ENCODE assay signal across 18 cellular contexts in the genomic region with DNA sequence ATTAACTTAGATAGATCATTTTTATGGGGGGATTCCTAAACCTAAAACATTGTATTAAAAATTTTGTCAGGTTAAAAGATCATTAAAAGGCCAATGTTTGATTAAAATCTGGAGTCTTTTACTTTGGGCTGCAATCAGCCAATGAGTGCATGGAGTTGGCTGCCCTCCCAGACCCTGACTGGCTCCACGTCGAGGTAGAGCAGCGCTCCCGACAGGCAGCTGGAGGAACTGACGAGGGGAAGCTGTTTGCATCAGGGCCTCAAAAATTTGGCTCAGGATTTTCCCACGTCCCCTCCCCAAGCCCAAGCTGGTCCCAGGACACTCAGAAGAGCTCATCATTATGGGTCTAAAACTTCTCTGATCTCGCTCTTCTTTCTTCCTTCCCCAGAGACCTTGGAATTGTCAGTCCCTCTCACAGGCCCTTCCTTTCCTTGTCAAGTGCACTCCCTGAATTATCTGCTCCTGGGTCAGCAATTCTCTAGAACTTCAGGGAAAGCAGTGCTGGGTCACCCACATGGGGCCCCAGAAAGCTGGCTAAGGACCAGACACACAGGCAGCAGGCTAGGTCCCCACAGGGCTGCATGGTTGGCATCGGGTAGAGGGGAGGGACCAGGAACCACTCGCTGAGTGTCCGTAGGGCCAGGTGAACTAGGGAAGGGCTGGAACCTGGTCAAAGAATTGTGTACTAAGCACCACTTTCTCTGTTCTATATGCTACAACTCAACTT.
DNase-seq lines count a peak whose midpoint lies in the region; ATAC-seq and TF ChIP-seq lines count a peak whose summit lies in the region.
"Had no signal": no experiment of that assay in that cellular context is flagged by ENCODE, and none has a peak within 500 bp of the region (broad histone marks: within the 10 kb centered on the region; RNA-seq: fewer than 3 reads in every experiment).

No MANE protein-coding gene starts in this region.

- peak; percentile 18 for DNase-seq in activated CD8-positive, alpha-beta T cell treated with anti-CD3 and anti-CD28 coated beads for 36 hours
- no peak for DNase-seq in activated CD8-positive, alpha-beta T cell treated with anti-CD3 and anti-CD28 coated beads, Interleukin-2, amount 10 ng/mL, durations not matched to agents 7 days and 5 days
- peak; percentile 49 for DNase-seq in MG63
- DNase-seq in fibroblast of mammary gland (ENCODE audit: low read depth) = peak; percentile 49
- peak; percentile 24 for DNase-seq in stimulated activated CD8-positive, alpha-beta memory T cell treated with anti-CD3 and anti-CD28 coated beads, Interleukin-4, amount 100 ng/mL, for 48 hours
- no peak for DNase-seq in activated T-helper 2 cell treated with anti-CD3 and anti-CD28 coated beads, Interferon-gamma antibody, Interleukin-2, Interleukin-4, amounts not matched to agents 10 μg/mL and 5 μg/mL and 100 μg/mL, durations not matched to agents 14 hours and 24 hours and 36 hours (ENCODE audit: low spot score)
- DNase-seq: activated T-cell treated with anti-CD3 and anti-CD28 coated beads, Interleukin-2, amount 50 U/mL, for 4 hours; GF-D8; left lung; naive B cell; NCI-H2029 treated with DMSO at 0.1 percent for 48 hours; NCI-H526 treated with DMSO at 0.1 percent for 48 hours; psoas muscle had no signal

- H3K9me3 Mint-ChIP-seq in activated CD8-positive, alpha-beta T cell treated with anti-CD3 and anti-CD28 coated beads for 36 hours = no peaks in the 10 kb centered on the region
- H3K9me3 Mint-ChIP-seq in activated CD8-positive, alpha-beta T cell treated with anti-CD3 and anti-CD28 coated beads, Interleukin-2, amount 10 ng/mL, durations not matched to agents 7 days and 5 days (ENCODE audit: insufficient read depth) = no peaks in the 10 kb centered on the region
- no peaks in the 10 kb centered on the region for H3K9me3 Mint-ChIP-seq in activated T-helper 2 cell treated with anti-CD3 and anti-CD28 coated beads, Interferon-gamma antibody, Interleukin-2, Interleukin-4, amounts not matched to agents 10 μg/mL and 5 μg/mL and 100 μg/mL, durations not matched to agents 14 hours and 24 hours and 36 hours
- H3K9me3 Mint-ChIP-seq: activated T-cell treated with anti-CD3 and anti-CD28 coated beads, Interleukin-2, amount 50 U/mL, for 4 hours had no signal

- TF ChIP-seq CTCF in activated CD8-positive, alpha-beta T cell treated with anti-CD3 and anti-CD28 coated beads for 36 hours (IDR thresholded peaks at IDR 0.05) = no peak
- peak; percentile 48 for TF ChIP-seq CTCF in fibroblast of mammary gland (conservative IDR thresholded peaks at IDR 0.05; ENCODE audit: control insufficient read depth, insufficient read depth, low read depth, low read length)

- no peak overlapping the region for H3K4me3 Mint-ChIP-seq in activated CD8-positive, alpha-beta T cell treated with anti-CD3 and anti-CD28 coated beads for 36 hours
- no peak overlapping the region for H3K4me3 Mint-ChIP-seq in activated CD8-positive, alpha-beta T cell treated with anti-CD3 and anti-CD28 coated beads, Interleukin-2, amount 10 ng/mL, durations not matched to agents 7 days and 5 days
- H3K4me3 Mint-ChIP-seq in activated T-helper 2 cell treated with anti-CD3 and anti-CD28 coated beads, Interferon-gamma antibody, Interleukin-2, Interleukin-4, amounts not matched to agents 10 μg/mL and 5 μg/mL and 100 μg/mL, durations not matched to agents 14 hours and 24 hours and 36 hours (ENCODE audit: low read depth) = no peak overlapping the region
- H3K4me3 Mint-ChIP-seq: activated T-cell treated with anti-CD3 and anti-CD28 coated beads, Interleukin-2, amount 50 U/mL, for 4 hours had no signal

- intact Hi-C loops in activated CD8-positive, alpha-beta T cell treated with anti-CD3 and anti-CD28 coated beads for 36 hours (cut with micrococcal nuclease) = no loop called here
- intact Hi-C loops in activated T-helper 2 cell treated with anti-CD3 and anti-CD28 coated beads, Interferon-gamma antibody, Interleukin-2, Interleukin-4, amounts not matched to agents 10 μg/mL and 5 μg/mL and 100 μg/mL, durations not matched to agents 14 hours and 24 hours and 36 hours (cut with micrococcal nuclease) = no loop called here

- H3K27ac Mint-ChIP-seq in activated CD8-positive, alpha-beta T cell treated with anti-CD3 and anti-CD28 coated beads for 36 hours = no peak overlapping the region
- H3K27ac Mint-ChIP-seq in activated CD8-positive, alpha-beta T cell treated with anti-CD3 and anti-CD28 coated beads, Interleukin-2, amount 10 ng/mL, durations not matched to agents 7 days and 5 days = no peak overlapping the region
- no peak overlapping the region for H3K27ac Mint-ChIP-seq in activated T-helper 2 cell treated with anti-CD3 and anti-CD28 coated beads, Interferon-gamma antibody, Interleukin-2, Interleukin-4, amounts not matched to agents 10 μg/mL and 5 μg/mL and 100 μg/mL, durations not matched to agents 14 hours and 24 hours and 36 hours
- H3K27ac Mint-ChIP-seq: naive B cell had no signal

- H3K27me3 Mint-ChIP-seq in activated CD8-positive, alpha-beta T cell treated with anti-CD3 and anti-CD28 coated beads for 36 hours = no peaks in the 10 kb centered on the region
- peaks cover 18% of the 10 kb centered on the region for H3K27me3 Mint-ChIP-seq in activated CD8-positive, alpha-beta T cell treated with anti-CD3 and anti-CD28 coated beads, Interleukin-2, amount 10 ng/mL, durations not matched to agents 7 days and 5 days (ENCODE audit: low read depth)
- peaks cover 18% of the 10 kb centered on the region for H3K27me3 Mint-ChIP-seq in activated T-helper 2 cell treated with anti-CD3 and anti-CD28 coated beads, Interferon-gamma antibody, Interleukin-2, Interleukin-4, amounts not matched to agents 10 μg/mL and 5 μg/mL and 100 μg/mL, durations not matched to agents 14 hours and 24 hours and 36 hours (ENCODE audit: low read depth)

- H3K27me3 ChIP-seq in MG63 = no peaks in the 10 kb centered on the region; the same call in 1 of the 2 replicates
- H3K27me3 ChIP-seq: hepatocyte had no signal

- H3K9me3 ChIP-seq in MG63 = no peaks in the 10 kb centered on the region
- H3K9me3 ChIP-seq: A549, left lung, psoas muscle had no signal

- ATAC-seq in activated CD8-positive, alpha-beta T cell treated with anti-CD3 and anti-CD28 coated beads for 36 hours = no peak
- no peak for ATAC-seq in activated CD8-positive, alpha-beta T cell treated with anti-CD3 and anti-CD28 coated beads, Interleukin-2, amount 10 ng/mL, durations not matched to agents 7 days and 5 days
- ATAC-seq in GM21447 (IDR thresholded peaks at IDR 0.05; ENCODE audit: unreplicated experiment) = no peak
- no peak for ATAC-seq in HG02885 (IDR thresholded peaks at IDR 0.05; ENCODE audit: poor library complexity, unreplicated experiment)
- ATAC-seq: A549; activated CD4-positive, CD25-positive, alpha-beta regulatory T cell treated with anti-CD3 and anti-CD28 coated beads, Interleukin-2, amount 50 U/mL, for 24 hours; activated T-cell treated with anti-CD3 and anti-CD28 coated beads, Interleukin-2, amount 50 U/mL, for 4 hours; left lung; psoas muscle had no signal

- peaks cover 10% of the 10 kb centered on the region for H3K4me1 Mint-ChIP-seq in activated CD8-positive, alpha-beta T cell treated with anti-CD3 and anti-CD28 coated beads for 36 hours (ENCODE audit: low read depth)
- H3K4me1 Mint-ChIP-seq in activated CD8-positive, alpha-beta T cell treated with anti-CD3 and anti-CD28 coated beads, Interleukin-2, amount 10 ng/mL, durations not matched to agents 7 days and 5 days (ENCODE audit: low read depth) = no peaks in the 10 kb centered on the region
- H3K4me1 Mint-ChIP-seq in activated T-helper 2 cell treated with anti-CD3 and anti-CD28 coated beads, Interferon-gamma antibody, Interleukin-2, Interleukin-4, amounts not matched to agents 10 μg/mL and 5 μg/mL and 100 μg/mL, durations not matched to agents 14 hours and 24 hours and 36 hours (ENCODE audit: low read depth) = no peaks in the 10 kb centered on the region

- POLR2A ChIA-PET in activated CD8-positive, alpha-beta T cell treated with anti-CD3 and anti-CD28 coated beads for 36 hours (lab: Charles Lee) = interaction anchor here (1.5 kb wide), 1 partner anchor 15 kb away, joined by 3 read pairs; no protein-coding TSS in a partner anchor
- POLR2A ChIA-PET in activated CD8-positive, alpha-beta T cell treated with anti-CD3 and anti-CD28 coated beads, Interleukin-2, amount 10 ng/mL, durations not matched to agents 7 days and 5 days (lab: Charles Lee) = no interaction called here

- CTCF ChIA-PET in activated CD8-positive, alpha-beta T cell treated with anti-CD3 and anti-CD28 coated beads for 36 hours (lab: Charles Lee) = interaction anchor here (1.0 to 13.6 kb wide), 8 partner anchors 12 to 115 kb away, joined by 3 to 110 read pairs (median 22); no protein-coding TSS in a partner anchor
- CTCF ChIA-PET in activated CD8-positive, alpha-beta T cell treated with anti-CD3 and anti-CD28 coated beads, Interleukin-2, amount 10 ng/mL, durations not matched to agents 7 days and 5 days (lab: Charles Lee) = interaction anchor here (1.0 to 9.2 kb wide), 4 partner anchors 13 to 116 kb away, joined by 3 to 134 read pairs (median 33); no protein-coding TSS in a partner anchor

- H3K36me3 ChIP-seq in MG63 = no peaks in the 10 kb centered on the region
- H3K36me3 ChIP-seq: left lung had no signal

- peaks cover 2% of the 10 kb centered on the region for H3K36me3 Mint-ChIP-seq in activated CD8-positive, alpha-beta T cell treated with anti-CD3 and anti-CD28 coated beads for 36 hours (ENCODE audit: low read depth)
- H3K36me3 Mint-ChIP-seq in activated CD8-positive, alpha-beta T cell treated with anti-CD3 and anti-CD28 coated beads, Interleukin-2, amount 10 ng/mL, durations not matched to agents 7 days and 5 days (ENCODE audit: low read depth) = no peaks in the 10 kb centered on the region
- no peaks in the 10 kb centered on the region for H3K36me3 Mint-ChIP-seq in activated T-helper 2 cell treated with anti-CD3 and anti-CD28 coated beads, Interferon-gamma antibody, Interleukin-2, Interleukin-4, amounts not matched to agents 10 μg/mL and 5 μg/mL and 100 μg/mL, durations not matched to agents 14 hours and 24 hours and 36 hours (ENCODE audit: low read depth)
- H3K36me3 Mint-ChIP-seq: naive B cell had no signal

- H3K4me3 ChIP-seq in MG63 = no peak overlapping the region
- no peak overlapping the region for H3K4me3 ChIP-seq in fibroblast of mammary gland (ENCODE audit: control insufficient read depth, low read depth, low read length)
- H3K4me3 ChIP-seq: A549, hepatocyte, left lung, psoas muscle had no signal

Comparison
In these comparisons a context has a peak if more than half of its experiments do, and no peak if none do; other contexts are left out.
1. DNase-seq: peak in activated CD8-positive, alpha-beta T cell treated with anti-CD3 and anti-CD28 coated beads for 36 hours (single experiment), MG63 (single experiment), fibroblast of mammary gland (single experiment) and stimulated activated CD8-positive, alpha-beta memory T cell treated with anti-CD3 and anti-CD28 coated beads, Interleukin-4, amount 100 ng/mL, for 48 hours (single experiment); none in activated CD8-positive, alpha-beta T cell treated with anti-CD3 and anti-CD28 coated beads, Interleukin-2, amount 10 ng/mL, durations not matched to agents 7 days and 5 days (single experiment) and activated T-helper 2 cell treated with anti-CD3 and anti-CD28 coated beads, Interferon-gamma antibody, Interleukin-2, Interleukin-4, amounts not matched to agents 10 μg/mL and 5 μg/mL and 100 μg/mL, durations not matched to agents 14 hours and 24 hours and 36 hours (single experiment).